Comparison of ENCODE assay signal across 2 cellular contexts in genomic region chr10:47928225-47928624, GRCh38. TPM values are rescaled to one million over a fixed set of nuclear protein-coding genes. Genes with fewer than 3 reads are reported as not detected.
"Had no signal": no experiment of that assay in that cellular context is flagged by ENCODE, and none has a peak within 500 bp of the region (broad histone marks: within the 10 kb centered on the region; RNA-seq: fewer than 3 reads in every experiment).

No MANE protein-coding gene starts in this region.

RNA-seq across cellular contexts. Expression of gene NPY4R2, which starts 9.8 kb away (rescaled TPM):
- total RNA-seq: G401, GM12878 had no signal
- polyA plus RNA-seq: GM12878 had no signal
